9 cellular contexts compared by ENCODE assay signal in the genomic region with DNA sequence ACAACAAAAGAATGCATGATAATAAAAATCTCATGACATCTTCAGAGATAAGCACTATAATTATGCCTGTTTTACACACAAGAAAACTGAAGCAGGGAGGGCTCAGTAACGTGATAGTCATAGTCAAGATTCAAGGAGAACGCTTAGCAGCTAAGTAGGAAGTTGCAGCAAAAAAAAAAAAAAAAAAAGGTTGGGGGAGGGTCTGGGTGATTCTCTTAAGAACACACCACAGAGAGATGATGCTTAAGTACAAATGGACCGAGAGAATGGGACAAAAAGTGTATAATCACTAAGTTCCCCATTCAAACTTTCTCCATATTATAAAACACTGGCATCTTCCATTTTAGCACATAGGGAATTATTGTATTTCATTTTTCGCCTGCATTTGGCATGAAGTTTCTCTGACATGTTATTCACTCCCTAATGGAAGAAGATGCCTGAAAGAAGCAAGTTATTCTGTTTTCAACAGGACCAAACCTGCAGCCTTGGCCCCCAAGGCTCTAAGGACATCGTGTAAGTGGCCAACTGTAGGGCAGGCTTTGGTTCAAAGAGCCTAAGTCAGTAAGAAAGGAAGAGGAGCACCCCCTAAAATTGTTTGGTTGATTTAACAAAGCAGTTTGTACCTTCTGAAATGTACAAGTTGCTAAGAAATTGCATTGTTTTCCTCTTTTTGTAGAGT.
"Had no signal": no experiment of that assay in that cellular context is flagged by ENCODE, and none has a peak within 500 bp of the region (broad histone marks: within the 10 kb centered on the region; RNA-seq: fewer than 3 reads in every experiment).

No MANE protein-coding gene starts in this region.

- H3K4me3 Mint-ChIP-seq: activated CD4-positive, alpha-beta memory T cell treated with anti-CD3 and anti-CD28 coated beads, Interleukin-2, amount 10 ng/mL, durations not matched to agents 7 days and 5 days had no signal

- H3K27ac ChIP-seq: ascending aorta, dorsolateral prefrontal cortex, lower lobe of right lung, neutrophil, thyroid gland had no signal

- H3K27me3 ChIP-seq: ascending aorta, thyroid gland had no signal

- H3K9me3 Mint-ChIP-seq: activated naive CD8-positive, alpha-beta T cell treated with anti-CD3 and anti-CD28 coated beads, Interleukin-2, amount 10 ng/mL, durations not matched to agents 7 days and 5 days had no signal

- DNase-seq: activated CD4-positive, alpha-beta memory T cell treated with anti-CD3 and anti-CD28 coated beads, Interleukin-2, amount 10 ng/mL, durations not matched to agents 7 days and 5 days; activated naive CD8-positive, alpha-beta T cell treated with anti-CD3 and anti-CD28 coated beads, Interleukin-2, amount 10 ng/mL, durations not matched to agents 7 days and 5 days; dorsolateral prefrontal cortex; lower lobe of right lung; posterior cingulate gyrus; right cardiac atrium; thyroid gland had no signal

- H3K9me3 ChIP-seq: ascending aorta, lower lobe of right lung, neutrophil, thyroid gland had no signal

- H3K36me3 ChIP-seq: ascending aorta, lower lobe of right lung, neutrophil, thyroid gland had no signal

- H3K4me3 ChIP-seq: ascending aorta, dorsolateral prefrontal cortex, lower lobe of right lung, thyroid gland had no signal

- ATAC-seq: lower lobe of right lung, right cardiac atrium had no signal

- H3K4me1 ChIP-seq: ascending aorta, lower lobe of right lung, thyroid gland had no signal

- H3K27ac Mint-ChIP-seq: activated CD4-positive, alpha-beta memory T cell treated with anti-CD3 and anti-CD28 coated beads, Interleukin-2, amount 10 ng/mL, durations not matched to agents 7 days and 5 days; activated naive CD8-positive, alpha-beta T cell treated with anti-CD3 and anti-CD28 coated beads, Interleukin-2, amount 10 ng/mL, durations not matched to agents 7 days and 5 days had no signal
